Comparison of ENCODE assay signal across 17 cellular contexts in genomic region chr3:64349531-64349930, GRCh38.
DNase-seq lines count a peak whose midpoint lies in the region; ATAC-seq, FAIRE-seq and TF ChIP-seq lines count a peak whose summit lies in the region.
"Had no signal": no experiment of that assay in that cellular context is flagged by ENCODE, and none has a peak within 500 bp of the region (broad histone marks: within the 10 kb centered on the region; RNA-seq: fewer than 3 reads in every experiment).

No MANE protein-coding gene starts in this region.

- H3K9me3 ChIP-seq in gastroesophageal sphincter: no peaks in the 10 kb centered on the region
- H3K9me3 ChIP-seq in neural progenitor cell (ENCODE audit: low read depth): no peaks in the 10 kb centered on the region

- TF ChIP-seq EP300 in gastroesophageal sphincter (IDR thresholded peaks at IDR 0.05): no peak

- H3K4me1 ChIP-seq in gastroesophageal sphincter (peaks cover 14 to 88% (median 24%) of the 10 kb centered on the region in 3 donors), neural progenitor cell (peaks cover 18% of the 10 kb centered on the region)

- H3K4me3 Mint-ChIP-seq in nephron (peak overlapping the region in 1 of 3 experiments; percentile 8), neural progenitor cell (no peak overlapping the region)
- no peak overlapping the region for H3K4me3 Mint-ChIP-seq in T-helper 2 cell treated with Interferon-gamma antibody and Interleukin-4, amounts not matched to agents 5 μg/mL and 100 μg/mL, for 36 hours
- H3K4me3 Mint-ChIP-seq: CD8-positive, alpha-beta T cell had no signal

- no peaks in the 10 kb centered on the region for H3K27me3 Mint-ChIP-seq in nephron (ENCODE audit: low read depth)
- peaks cover 4% of the 10 kb centered on the region for H3K27me3 Mint-ChIP-seq in neural progenitor cell (ENCODE audit: insufficient read depth, low read depth)
- H3K27me3 Mint-ChIP-seq in T-helper 2 cell treated with Interferon-gamma antibody and Interleukin-4, amounts not matched to agents 5 μg/mL and 100 μg/mL, for 36 hours (ENCODE audit: low read depth): peaks cover 15% of the 10 kb centered on the region

- peak; percentile 85 for FAIRE-seq in RCC 7860 (lab: Jason Lieb, UNC)
- FAIRE-seq: GM18507 had no signal

- H3K36me3 ChIP-seq in gastroesophageal sphincter: no peaks in the 10 kb centered on the region
- H3K36me3 ChIP-seq in neural progenitor cell: no peaks in the 10 kb centered on the region

- DNase-seq in RCC 7860 (ENCODE audit: low spot score): peak; percentile 61
- DNase-seq in stimulated activated CD4-positive, alpha-beta T cell treated with anti-CD3 and anti-CD28 coated beads, Interleukin-2, amount 100 ng/mL, for 24 hours: no peak
- DNase-seq in neural progenitor cell (ENCODE audit: low spot score): no peak
- DNase-seq in T-helper 2 cell treated with Interferon-gamma antibody and Interleukin-4, amounts not matched to agents 5 μg/mL and 100 μg/mL, for 36 hours (ENCODE audit: low spot score): no peak
- DNase-seq: C1 segment of cervical spinal cord; CD8-positive, alpha-beta T cell; Karpas-422; NCI-H1417; NCI-H1694 treated with DMSO at 0.1 percent for 48 hours; NCI-H2107; NK-92 treated with Interleukin-12 subunit alpha and Interleukin-12 subunit beta, amount 100 ng/mL, for 24 hours; SIG-M5 had no signal

- H3K79me2 ChIP-seq in neural progenitor cell (ENCODE audit: low read depth): no peaks in the 10 kb centered on the region

- H3K4me3 ChIP-seq in gastroesophageal sphincter (no peak overlapping the region), neural progenitor cell (no peak overlapping the region)

- H3K27ac Mint-ChIP-seq in nephron (peak overlapping the region; percentile 62 to 97 (median 91)), neural progenitor cell (no peak overlapping the region)
- no peak overlapping the region for H3K27ac Mint-ChIP-seq in T-helper 2 cell treated with Interferon-gamma antibody and Interleukin-4, amounts not matched to agents 5 μg/mL and 100 μg/mL, for 36 hours
- H3K27ac Mint-ChIP-seq: CD8-positive, alpha-beta T cell had no signal

- ATAC-seq in gastroesophageal sphincter (no peak), HG02588 (IDR thresholded peaks at IDR 0.05; ENCODE audit: unreplicated experiment) (no peak)
- ATAC-seq: CD8-positive, alpha-beta T cell; SK-N-SH treated with all-trans-retinoic acid at 6 μM for 48 hours had no signal

- WGBS in gastroesophageal sphincter (ENCODE audit: low coverage in 1 of 2), 2 donors: 30 to 31% methylated on average over 6 of the region's 6 CpGs

- no peaks in the 10 kb centered on the region for H3K9me3 Mint-ChIP-seq in nephron
- no peaks in the 10 kb centered on the region for H3K9me3 Mint-ChIP-seq in neural progenitor cell
- no peaks in the 10 kb centered on the region for H3K9me3 Mint-ChIP-seq in T-helper 2 cell treated with Interferon-gamma antibody and Interleukin-4, amounts not matched to agents 5 μg/mL and 100 μg/mL, for 36 hours
- H3K9me3 Mint-ChIP-seq: CD8-positive, alpha-beta T cell had no signal

- H2AFZ ChIP-seq in neural progenitor cell (replicated peaks): no peak overlapping the region

- TF ChIP-seq CTCF in gastroesophageal sphincter (IDR thresholded peaks at IDR 0.05) (no peak), nephron (IDR thresholded peaks at IDR 0.05; ENCODE audit: unreplicated experiment in 3 of 3) (no peak), neural progenitor cell (IDR thresholded peaks at IDR 0.05) (no peak)

- H3K27ac ChIP-seq in gastroesophageal sphincter: peak overlapping the region in 3 of 4 donors; percentile 21 to 83 (median 81)
- no peak overlapping the region for H3K27ac ChIP-seq in neural progenitor cell

- H3K9ac ChIP-seq in neural progenitor cell: no peak overlapping the region

- H3K4me1 Mint-ChIP-seq in nephron (peaks cover 93% of the 10 kb centered on the region), neural progenitor cell (peaks cover 62% of the 10 kb centered on the region)
- H3K4me1 Mint-ChIP-seq in T-helper 2 cell treated with Interferon-gamma antibody and Interleukin-4, amounts not matched to agents 5 μg/mL and 100 μg/mL, for 36 hours (ENCODE audit: low read depth): peaks cover 14% of the 10 kb centered on the region

- no peaks in the 10 kb centered on the region for H3K36me3 Mint-ChIP-seq in nephron (ENCODE audit: low read depth)
- H3K36me3 Mint-ChIP-seq in neural progenitor cell: no peaks in the 10 kb centered on the region
- H3K36me3 Mint-ChIP-seq in T-helper 2 cell treated with Interferon-gamma antibody and Interleukin-4, amounts not matched to agents 5 μg/mL and 100 μg/mL, for 36 hours (ENCODE audit: low read depth): no peaks in the 10 kb centered on the region
- H3K36me3 Mint-ChIP-seq: CD8-positive, alpha-beta T cell had no signal

- H3F3A ChIP-seq in neural progenitor cell (ENCODE audit: low read depth): no peaks in the 10 kb centered on the region

- no peaks in the 10 kb centered on the region for H3K27me3 ChIP-seq in gastroesophageal sphincter
- no peaks in the 10 kb centered on the region for H3K27me3 ChIP-seq in neural progenitor cell

- no peaks in the 10 kb centered on the region for H4K20me1 ChIP-seq in neural progenitor cell (ENCODE audit: low read depth)

- TF ChIP-seq POLR2A in gastroesophageal sphincter (IDR thresholded peaks at IDR 0.05): no peak

- H3K4me2 ChIP-seq in neural progenitor cell: no peak overlapping the region

Comparison
In these comparisons a context has a peak if more than half of its experiments do, and no peak if none do; other contexts are left out.
1. H3K27ac Mint-ChIP-seq: peak in nephron (3 of 3); none in neural progenitor cell (single experiment) and T-helper 2 cell treated with Interferon-gamma antibody and Interleukin-4, amounts not matched to agents 5 μg/mL and 100 μg/mL, for 36 hours (single experiment).